In the genomic region with DNA sequence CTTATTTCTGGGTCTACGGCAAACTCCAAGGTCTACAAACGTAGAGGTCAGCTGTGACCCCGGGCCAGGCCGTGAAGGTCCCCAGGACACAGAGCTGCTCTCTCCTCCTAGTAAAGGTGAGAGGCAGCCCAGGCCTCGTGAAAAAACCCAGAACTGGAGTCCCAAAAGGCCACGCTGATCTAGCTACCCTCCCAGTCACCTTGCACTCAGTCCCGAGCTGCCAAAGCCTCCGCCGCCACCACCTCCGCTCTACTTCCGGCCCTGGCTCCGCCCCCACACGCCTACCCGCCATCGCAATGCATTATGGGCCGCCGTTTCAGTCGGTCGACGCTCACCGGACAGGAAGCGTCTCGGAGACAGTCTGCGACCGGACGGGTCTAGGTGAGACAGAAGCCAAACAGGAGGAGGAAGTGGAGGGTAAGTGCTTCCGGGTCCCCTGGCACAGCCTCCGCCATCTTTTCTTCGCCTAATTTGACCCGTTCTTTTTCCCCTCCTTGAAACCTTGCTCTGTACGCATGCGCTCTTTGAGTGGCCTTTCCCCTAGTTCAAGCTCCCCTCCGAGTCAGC, we compare ENCODE assay signal across 1 cellular context.
A peak's percentile ranks its signal among the peaks of the same experiment; 100 is the strongest.
TF ChIP-seq lines count a peak whose summit lies in the region.

A gene with protein sequence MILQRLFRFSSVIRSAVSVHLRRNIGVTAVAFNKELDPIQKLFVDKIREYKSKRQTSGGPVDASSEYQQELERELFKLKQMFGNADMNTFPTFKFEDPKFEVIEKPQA (minus strand): TSS at position 251 of the 567 bp plus-strand sequence. CDS start 5,110 bp downstream, outside the sequence.
A gene (plus strand): TSS at position 319 of the 567 bp plus-strand sequence. CDS start 6,627 bp downstream, outside the sequence.

TF ChIP-seq in HepG2, 621 proteins besides CTCF, POLR2A, EP300 and RAD21 (continued from another document and continues in another):
- TF ChIP-seq, protein P1, sequence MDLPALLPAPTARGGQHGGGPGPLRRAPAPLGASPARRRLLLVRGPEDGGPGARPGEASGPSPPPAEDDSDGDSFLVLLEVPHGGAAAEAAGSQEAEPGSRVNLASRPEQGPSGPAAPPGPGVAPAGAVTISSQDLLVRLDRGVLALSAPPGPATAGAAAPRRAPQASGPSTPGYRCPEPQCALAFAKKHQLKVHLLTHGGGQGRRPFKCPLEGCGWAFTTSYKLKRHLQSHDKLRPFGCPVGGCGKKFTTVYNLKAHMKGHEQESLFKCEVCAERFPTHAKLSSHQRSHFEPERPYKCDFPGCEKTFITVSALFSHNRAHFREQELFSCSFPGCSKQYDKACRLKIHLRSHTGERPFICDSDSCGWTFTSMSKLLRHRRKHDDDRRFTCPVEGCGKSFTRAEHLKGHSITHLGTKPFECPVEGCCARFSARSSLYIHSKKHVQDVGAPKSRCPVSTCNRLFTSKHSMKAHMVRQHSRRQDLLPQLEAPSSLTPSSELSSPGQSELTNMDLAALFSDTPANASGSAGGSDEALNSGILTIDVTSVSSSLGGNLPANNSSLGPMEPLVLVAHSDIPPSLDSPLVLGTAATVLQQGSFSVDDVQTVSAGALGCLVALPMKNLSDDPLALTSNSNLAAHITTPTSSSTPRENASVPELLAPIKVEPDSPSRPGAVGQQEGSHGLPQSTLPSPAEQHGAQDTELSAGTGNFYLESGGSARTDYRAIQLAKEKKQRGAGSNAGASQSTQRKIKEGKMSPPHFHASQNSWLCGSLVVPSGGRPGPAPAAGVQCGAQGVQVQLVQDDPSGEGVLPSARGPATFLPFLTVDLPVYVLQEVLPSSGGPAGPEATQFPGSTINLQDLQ (CRISPR knock-in tag; IDR thresholded peaks at IDR 0.05): no peak
- TF ChIP-seq, protein P2, sequence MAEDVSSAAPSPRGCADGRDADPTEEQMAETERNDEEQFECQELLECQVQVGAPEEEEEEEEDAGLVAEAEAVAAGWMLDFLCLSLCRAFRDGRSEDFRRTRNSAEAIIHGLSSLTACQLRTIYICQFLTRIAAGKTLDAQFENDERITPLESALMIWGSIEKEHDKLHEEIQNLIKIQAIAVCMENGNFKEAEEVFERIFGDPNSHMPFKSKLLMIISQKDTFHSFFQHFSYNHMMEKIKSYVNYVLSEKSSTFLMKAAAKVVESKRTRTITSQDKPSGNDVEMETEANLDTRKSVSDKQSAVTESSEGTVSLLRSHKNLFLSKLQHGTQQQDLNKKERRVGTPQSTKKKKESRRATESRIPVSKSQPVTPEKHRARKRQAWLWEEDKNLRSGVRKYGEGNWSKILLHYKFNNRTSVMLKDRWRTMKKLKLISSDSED (CRISPR knock-in tag; IDR thresholded peaks at IDR 0.05): no peak
- TF ChIP-seq ZSCAN21 (CRISPR knock-in tag; IDR thresholded peaks at IDR 0.05; ENCODE audit: borderline replicate concordance) (0 out of 2 replicates have a peak, but pooled peaks have one; percentile 16), ZNF547 (CRISPR knock-in tag; IDR thresholded peaks at IDR 0.05) (no peak), ZNF121 (CRISPR knock-in tag; IDR thresholded peaks at IDR 0.05) (no peak), FOXK2 (IDR thresholded peaks at IDR 0.05) (0 out of 2 replicates have a peak, but pooled peaks have one; percentile 18), ARNTL (CRISPR knock-in tag; IDR thresholded peaks at IDR 0.05) (no peak), RFX1 (IDR thresholded peaks at IDR 0.05) (no peak), KLF6 (CRISPR knock-in tag; IDR thresholded peaks at IDR 0.05) (no peak; the same call in 1 of the 2 replicates), ATF1 (CRISPR knock-in tag; IDR thresholded peaks at IDR 0.05) (peak; percentile 69; the same call in 1 of the 2 replicates), ZFP37 (CRISPR knock-in tag; IDR thresholded peaks at IDR 0.05; ENCODE audit: borderline replicate concordance) (peak; percentile 37; the same call in 1 of the 2 replicates), MIXL1 (CRISPR knock-in tag; IDR thresholded peaks at IDR 0.05) (0 out of 2 replicates have a peak, but pooled peaks have one; percentile 15), XRCC5 (optimal IDR thresholded peaks at IDR 0.05; ENCODE audit: low read length) (peak; percentile 93), ZNF788 (CRISPR knock-in tag; IDR thresholded peaks at IDR 0.05; ENCODE audit: borderline replicate concordance) (peak; percentile 93), SOX5 (CRISPR knock-in tag; IDR thresholded peaks at IDR 0.05; ENCODE audit: borderline replicate concordance) (peak; percentile 55), ZNF816 (CRISPR knock-in tag; IDR thresholded peaks at IDR 0.05; ENCODE audit: borderline replicate concordance) (no peak), ZFP1 (CRISPR knock-in tag; IDR thresholded peaks at IDR 0.05) (no peak), NCOA2 (CRISPR knock-in tag; IDR thresholded peaks at IDR 0.05) (0 out of 2 replicates have a peak, but pooled peaks have one; percentile 39), KDM2A (CRISPR knock-in tag; IDR thresholded peaks at IDR 0.05; ENCODE audit: borderline replicate concordance, low read depth) (peak; percentile 96), ZC3H4 (CRISPR knock-in tag; IDR thresholded peaks at IDR 0.05; ENCODE audit: borderline replicate concordance) (peak; percentile 98)
- TF ChIP-seq, protein P3, sequence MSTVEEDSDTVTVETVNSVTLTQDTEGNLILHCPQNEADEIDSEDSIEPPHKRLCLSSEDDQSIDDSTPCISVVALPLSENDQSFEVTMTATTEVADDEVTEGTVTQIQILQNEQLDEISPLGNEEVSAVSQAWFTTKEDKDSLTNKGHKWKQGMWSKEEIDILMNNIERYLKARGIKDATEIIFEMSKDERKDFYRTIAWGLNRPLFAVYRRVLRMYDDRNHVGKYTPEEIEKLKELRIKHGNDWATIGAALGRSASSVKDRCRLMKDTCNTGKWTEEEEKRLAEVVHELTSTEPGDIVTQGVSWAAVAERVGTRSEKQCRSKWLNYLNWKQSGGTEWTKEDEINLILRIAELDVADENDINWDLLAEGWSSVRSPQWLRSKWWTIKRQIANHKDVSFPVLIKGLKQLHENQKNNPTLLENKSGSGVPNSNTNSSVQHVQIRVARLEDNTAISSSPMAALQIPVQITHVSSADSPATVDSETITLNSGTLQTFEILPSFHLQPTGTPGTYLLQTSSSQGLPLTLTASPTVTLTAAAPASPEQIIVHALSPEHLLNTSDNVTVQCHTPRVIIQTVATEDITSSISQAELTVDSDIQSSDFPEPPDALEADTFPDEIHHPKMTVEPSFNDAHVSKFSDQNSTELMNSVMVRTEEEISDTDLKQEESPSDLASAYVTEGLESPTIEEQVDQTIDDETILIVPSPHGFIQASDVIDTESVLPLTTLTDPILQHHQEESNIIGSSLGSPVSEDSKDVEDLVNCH (CRISPR knock-in tag; IDR thresholded peaks at IDR 0.05): 0 out of 2 replicates have a peak, but pooled peaks have one; percentile 59
- TF ChIP-seq, protein P4, sequence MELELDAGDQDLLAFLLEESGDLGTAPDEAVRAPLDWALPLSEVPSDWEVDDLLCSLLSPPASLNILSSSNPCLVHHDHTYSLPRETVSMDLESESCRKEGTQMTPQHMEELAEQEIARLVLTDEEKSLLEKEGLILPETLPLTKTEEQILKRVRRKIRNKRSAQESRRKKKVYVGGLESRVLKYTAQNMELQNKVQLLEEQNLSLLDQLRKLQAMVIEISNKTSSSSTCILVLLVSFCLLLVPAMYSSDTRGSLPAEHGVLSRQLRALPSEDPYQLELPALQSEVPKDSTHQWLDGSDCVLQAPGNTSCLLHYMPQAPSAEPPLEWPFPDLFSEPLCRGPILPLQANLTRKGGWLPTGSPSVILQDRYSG (CRISPR knock-in tag; IDR thresholded peaks at IDR 0.05): no peak
- TF ChIP-seq, protein P5, sequence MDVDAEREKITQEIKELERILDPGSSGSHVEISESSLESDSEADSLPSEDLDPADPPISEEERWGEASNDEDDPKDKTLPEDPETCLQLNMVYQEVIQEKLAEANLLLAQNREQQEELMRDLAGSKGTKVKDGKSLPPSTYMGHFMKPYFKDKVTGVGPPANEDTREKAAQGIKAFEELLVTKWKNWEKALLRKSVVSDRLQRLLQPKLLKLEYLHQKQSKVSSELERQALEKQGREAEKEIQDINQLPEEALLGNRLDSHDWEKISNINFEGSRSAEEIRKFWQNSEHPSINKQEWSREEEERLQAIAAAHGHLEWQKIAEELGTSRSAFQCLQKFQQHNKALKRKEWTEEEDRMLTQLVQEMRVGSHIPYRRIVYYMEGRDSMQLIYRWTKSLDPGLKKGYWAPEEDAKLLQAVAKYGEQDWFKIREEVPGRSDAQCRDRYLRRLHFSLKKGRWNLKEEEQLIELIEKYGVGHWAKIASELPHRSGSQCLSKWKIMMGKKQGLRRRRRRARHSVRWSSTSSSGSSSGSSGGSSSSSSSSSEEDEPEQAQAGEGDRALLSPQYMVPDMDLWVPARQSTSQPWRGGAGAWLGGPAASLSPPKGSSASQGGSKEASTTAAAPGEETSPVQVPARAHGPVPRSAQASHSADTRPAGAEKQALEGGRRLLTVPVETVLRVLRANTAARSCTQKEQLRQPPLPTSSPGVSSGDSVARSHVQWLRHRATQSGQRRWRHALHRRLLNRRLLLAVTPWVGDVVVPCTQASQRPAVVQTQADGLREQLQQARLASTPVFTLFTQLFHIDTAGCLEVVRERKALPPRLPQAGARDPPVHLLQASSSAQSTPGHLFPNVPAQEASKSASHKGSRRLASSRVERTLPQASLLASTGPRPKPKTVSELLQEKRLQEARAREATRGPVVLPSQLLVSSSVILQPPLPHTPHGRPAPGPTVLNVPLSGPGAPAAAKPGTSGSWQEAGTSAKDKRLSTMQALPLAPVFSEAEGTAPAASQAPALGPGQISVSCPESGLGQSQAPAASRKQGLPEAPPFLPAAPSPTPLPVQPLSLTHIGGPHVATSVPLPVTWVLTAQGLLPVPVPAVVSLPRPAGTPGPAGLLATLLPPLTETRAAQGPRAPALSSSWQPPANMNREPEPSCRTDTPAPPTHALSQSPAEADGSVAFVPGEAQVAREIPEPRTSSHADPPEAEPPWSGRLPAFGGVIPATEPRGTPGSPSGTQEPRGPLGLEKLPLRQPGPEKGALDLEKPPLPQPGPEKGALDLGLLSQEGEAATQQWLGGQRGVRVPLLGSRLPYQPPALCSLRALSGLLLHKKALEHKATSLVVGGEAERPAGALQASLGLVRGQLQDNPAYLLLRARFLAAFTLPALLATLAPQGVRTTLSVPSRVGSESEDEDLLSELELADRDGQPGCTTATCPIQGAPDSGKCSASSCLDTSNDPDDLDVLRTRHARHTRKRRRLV (CRISPR knock-in tag; IDR thresholded peaks at IDR 0.05): no peak
- TF ChIP-seq, protein P6, sequence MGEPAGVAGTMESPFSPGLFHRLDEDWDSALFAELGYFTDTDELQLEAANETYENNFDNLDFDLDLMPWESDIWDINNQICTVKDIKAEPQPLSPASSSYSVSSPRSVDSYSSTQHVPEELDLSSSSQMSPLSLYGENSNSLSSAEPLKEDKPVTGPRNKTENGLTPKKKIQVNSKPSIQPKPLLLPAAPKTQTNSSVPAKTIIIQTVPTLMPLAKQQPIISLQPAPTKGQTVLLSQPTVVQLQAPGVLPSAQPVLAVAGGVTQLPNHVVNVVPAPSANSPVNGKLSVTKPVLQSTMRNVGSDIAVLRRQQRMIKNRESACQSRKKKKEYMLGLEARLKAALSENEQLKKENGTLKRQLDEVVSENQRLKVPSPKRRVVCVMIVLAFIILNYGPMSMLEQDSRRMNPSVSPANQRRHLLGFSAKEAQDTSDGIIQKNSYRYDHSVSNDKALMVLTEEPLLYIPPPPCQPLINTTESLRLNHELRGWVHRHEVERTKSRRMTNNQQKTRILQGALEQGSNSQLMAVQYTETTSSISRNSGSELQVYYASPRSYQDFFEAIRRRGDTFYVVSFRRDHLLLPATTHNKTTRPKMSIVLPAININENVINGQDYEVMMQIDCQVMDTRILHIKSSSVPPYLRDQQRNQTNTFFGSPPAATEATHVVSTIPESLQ (CRISPR knock-in tag; conservative IDR thresholded peaks at IDR 0.05): no peak
- TF ChIP-seq, protein P7, sequence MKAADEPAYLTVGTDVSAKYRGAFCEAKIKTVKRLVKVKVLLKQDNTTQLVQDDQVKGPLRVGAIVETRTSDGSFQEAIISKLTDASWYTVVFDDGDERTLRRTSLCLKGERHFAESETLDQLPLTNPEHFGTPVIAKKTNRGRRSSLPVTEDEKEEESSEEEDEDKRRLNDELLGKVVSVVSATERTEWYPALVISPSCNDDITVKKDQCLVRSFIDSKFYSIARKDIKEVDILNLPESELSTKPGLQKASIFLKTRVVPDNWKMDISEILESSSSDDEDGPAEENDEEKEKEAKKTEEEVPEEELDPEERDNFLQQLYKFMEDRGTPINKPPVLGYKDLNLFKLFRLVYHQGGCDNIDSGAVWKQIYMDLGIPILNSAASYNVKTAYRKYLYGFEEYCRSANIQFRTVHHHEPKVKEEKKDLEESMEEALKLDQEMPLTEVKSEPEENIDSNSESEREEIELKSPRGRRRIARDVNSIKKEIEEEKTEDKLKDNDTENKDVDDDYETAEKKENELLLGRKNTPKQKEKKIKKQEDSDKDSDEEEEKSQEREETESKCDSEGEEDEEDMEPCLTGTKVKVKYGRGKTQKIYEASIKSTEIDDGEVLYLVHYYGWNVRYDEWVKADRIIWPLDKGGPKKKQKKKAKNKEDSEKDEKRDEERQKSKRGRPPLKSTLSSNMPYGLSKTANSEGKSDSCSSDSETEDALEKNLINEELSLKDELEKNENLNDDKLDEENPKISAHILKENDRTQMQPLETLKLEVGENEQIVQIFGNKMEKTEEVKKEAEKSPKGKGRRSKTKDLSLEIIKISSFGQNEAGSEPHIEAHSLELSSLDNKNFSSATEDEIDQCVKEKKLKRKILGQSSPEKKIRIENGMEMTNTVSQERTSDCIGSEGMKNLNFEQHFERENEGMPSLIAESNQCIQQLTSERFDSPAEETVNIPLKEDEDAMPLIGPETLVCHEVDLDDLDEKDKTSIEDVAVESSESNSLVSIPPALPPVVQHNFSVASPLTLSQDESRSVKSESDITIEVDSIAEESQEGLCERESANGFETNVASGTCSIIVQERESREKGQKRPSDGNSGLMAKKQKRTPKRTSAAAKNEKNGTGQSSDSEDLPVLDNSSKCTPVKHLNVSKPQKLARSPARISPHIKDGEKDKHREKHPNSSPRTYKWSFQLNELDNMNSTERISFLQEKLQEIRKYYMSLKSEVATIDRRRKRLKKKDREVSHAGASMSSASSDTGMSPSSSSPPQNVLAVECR (CRISPR knock-in tag; IDR thresholded peaks at IDR 0.05; ENCODE audit: borderline replicate concordance): peak; percentile 93
- TF ChIP-seq, protein P8, sequence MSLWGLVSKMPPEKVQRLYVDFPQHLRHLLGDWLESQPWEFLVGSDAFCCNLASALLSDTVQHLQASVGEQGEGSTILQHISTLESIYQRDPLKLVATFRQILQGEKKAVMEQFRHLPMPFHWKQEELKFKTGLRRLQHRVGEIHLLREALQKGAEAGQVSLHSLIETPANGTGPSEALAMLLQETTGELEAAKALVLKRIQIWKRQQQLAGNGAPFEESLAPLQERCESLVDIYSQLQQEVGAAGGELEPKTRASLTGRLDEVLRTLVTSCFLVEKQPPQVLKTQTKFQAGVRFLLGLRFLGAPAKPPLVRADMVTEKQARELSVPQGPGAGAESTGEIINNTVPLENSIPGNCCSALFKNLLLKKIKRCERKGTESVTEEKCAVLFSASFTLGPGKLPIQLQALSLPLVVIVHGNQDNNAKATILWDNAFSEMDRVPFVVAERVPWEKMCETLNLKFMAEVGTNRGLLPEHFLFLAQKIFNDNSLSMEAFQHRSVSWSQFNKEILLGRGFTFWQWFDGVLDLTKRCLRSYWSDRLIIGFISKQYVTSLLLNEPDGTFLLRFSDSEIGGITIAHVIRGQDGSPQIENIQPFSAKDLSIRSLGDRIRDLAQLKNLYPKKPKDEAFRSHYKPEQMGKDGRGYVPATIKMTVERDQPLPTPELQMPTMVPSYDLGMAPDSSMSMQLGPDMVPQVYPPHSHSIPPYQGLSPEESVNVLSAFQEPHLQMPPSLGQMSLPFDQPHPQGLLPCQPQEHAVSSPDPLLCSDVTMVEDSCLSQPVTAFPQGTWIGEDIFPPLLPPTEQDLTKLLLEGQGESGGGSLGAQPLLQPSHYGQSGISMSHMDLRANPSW (CRISPR knock-in tag; IDR thresholded peaks at IDR 0.05; ENCODE audit: borderline replicate concordance): no peak
- TF ChIP-seq, protein P9, sequence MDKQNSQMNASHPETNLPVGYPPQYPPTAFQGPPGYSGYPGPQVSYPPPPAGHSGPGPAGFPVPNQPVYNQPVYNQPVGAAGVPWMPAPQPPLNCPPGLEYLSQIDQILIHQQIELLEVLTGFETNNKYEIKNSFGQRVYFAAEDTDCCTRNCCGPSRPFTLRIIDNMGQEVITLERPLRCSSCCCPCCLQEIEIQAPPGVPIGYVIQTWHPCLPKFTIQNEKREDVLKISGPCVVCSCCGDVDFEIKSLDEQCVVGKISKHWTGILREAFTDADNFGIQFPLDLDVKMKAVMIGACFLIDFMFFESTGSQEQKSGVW (CRISPR knock-in tag; IDR thresholded peaks at IDR 0.05; ENCODE audit: borderline replicate concordance): no peak
